Comparison of ENCODE assay signal across 1 cellular context in genomic region chr2:231957913-231958763, GRCh38.
A peak's percentile ranks its signal among the peaks of the same experiment; 100 is the strongest.
TF ChIP-seq lines count a peak whose summit lies in the region.

No MANE protein-coding gene starts in this region.

TF ChIP-seq in HepG2, 621 proteins besides CTCF, POLR2A, EP300 and RAD21 (continued from another document and continues in another):
- TF ChIP-seq USF2 (IDR thresholded peaks at IDR 0.05; ENCODE audit: low read depth, low read length) (no peak), USF2 (CRISPR knock-in tag; IDR thresholded peaks at IDR 0.05; ENCODE audit: borderline replicate concordance) (no peak), ZSCAN30 (CRISPR knock-in tag; IDR thresholded peaks at IDR 0.05) (no peak), CREM (IDR thresholded peaks at IDR 0.05) (no peak), CREM (CRISPR knock-in tag; IDR thresholded peaks at IDR 0.05) (no peak), PCBP1 (IDR thresholded peaks at IDR 0.05; ENCODE audit: borderline replicate concordance, low read depth, low read length) (no peak), ZNF891 (CRISPR knock-in tag; IDR thresholded peaks at IDR 0.05) (no peak), HOXA5 (CRISPR knock-in tag; IDR thresholded peaks at IDR 0.05) (no peak), REL (CRISPR knock-in tag; conservative IDR thresholded peaks at IDR 0.05) (no peak), MTA3 (CRISPR knock-in tag; IDR thresholded peaks at IDR 0.05) (no peak), ZNF670 (CRISPR knock-in tag; IDR thresholded peaks at IDR 0.05; ENCODE audit: borderline replicate concordance) (peak; percentile 72; the same call in 1 of the 2 replicates), RARA (CRISPR knock-in tag; IDR thresholded peaks at IDR 0.05) (peak; percentile 59), HMG20B (CRISPR knock-in tag; conservative IDR thresholded peaks at IDR 0.05) (no peak), ZBTB38 (CRISPR knock-in tag; IDR thresholded peaks at IDR 0.05) (no peak), ZNF251 (CRISPR knock-in tag; IDR thresholded peaks at IDR 0.05) (no peak), MXD3 (CRISPR knock-in tag; IDR thresholded peaks at IDR 0.05) (no peak), PATZ1 (CRISPR knock-in tag; IDR thresholded peaks at IDR 0.05) (peak; percentile 44; the same call in 1 of the 2 replicates), ZNF704 (CRISPR knock-in tag; IDR thresholded peaks at IDR 0.05; ENCODE audit: borderline replicate concordance) (no peak), JUND (CRISPR knock-in tag; IDR thresholded peaks at IDR 0.05) (peak; percentile 54), TEAD2 (CRISPR knock-in tag; IDR thresholded peaks at IDR 0.05) (no peak), AGO1 (IDR thresholded peaks at IDR 0.05; ENCODE audit: low read depth, low read length, poor library complexity, severe bottlenecking) (no peak), ZSCAN31 (CRISPR knock-in tag; IDR thresholded peaks at IDR 0.05; ENCODE audit: low read depth) (no peak), AKAP8 (CRISPR knock-in tag; IDR thresholded peaks at IDR 0.05) (no peak), ZNF557 (CRISPR knock-in tag; IDR thresholded peaks at IDR 0.05) (no peak), ZNF598 (CRISPR knock-in tag; IDR thresholded peaks at IDR 0.05; ENCODE audit: borderline replicate concordance) (peak; percentile 36; the same call in 1 of the 2 replicates), ZNF274 (CRISPR knock-in tag; IDR thresholded peaks at IDR 0.05) (no peak), ZFAT (CRISPR knock-in tag; conservative IDR thresholded peaks at IDR 0.05) (no peak), TMF1 (CRISPR knock-in tag; IDR thresholded peaks at IDR 0.05; ENCODE audit: low read depth) (no peak), PRDM4 (CRISPR knock-in tag; IDR thresholded peaks at IDR 0.05; ENCODE audit: borderline replicate concordance) (no peak), KDM4B (CRISPR knock-in tag; IDR thresholded peaks at IDR 0.05) (no peak), ZNF280B (CRISPR knock-in tag; IDR thresholded peaks at IDR 0.05; ENCODE audit: borderline replicate concordance) (no peak)
- TF ChIP-seq, protein P1, sequence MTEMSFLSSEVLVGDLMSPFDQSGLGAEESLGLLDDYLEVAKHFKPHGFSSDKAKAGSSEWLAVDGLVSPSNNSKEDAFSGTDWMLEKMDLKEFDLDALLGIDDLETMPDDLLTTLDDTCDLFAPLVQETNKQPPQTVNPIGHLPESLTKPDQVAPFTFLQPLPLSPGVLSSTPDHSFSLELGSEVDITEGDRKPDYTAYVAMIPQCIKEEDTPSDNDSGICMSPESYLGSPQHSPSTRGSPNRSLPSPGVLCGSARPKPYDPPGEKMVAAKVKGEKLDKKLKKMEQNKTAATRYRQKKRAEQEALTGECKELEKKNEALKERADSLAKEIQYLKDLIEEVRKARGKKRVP (CRISPR knock-in tag; IDR thresholded peaks at IDR 0.05): peak in 1 of 2 experiments; percentile 42; a peak in 1 of 4 replicates
- TF ChIP-seq, protein P2, sequence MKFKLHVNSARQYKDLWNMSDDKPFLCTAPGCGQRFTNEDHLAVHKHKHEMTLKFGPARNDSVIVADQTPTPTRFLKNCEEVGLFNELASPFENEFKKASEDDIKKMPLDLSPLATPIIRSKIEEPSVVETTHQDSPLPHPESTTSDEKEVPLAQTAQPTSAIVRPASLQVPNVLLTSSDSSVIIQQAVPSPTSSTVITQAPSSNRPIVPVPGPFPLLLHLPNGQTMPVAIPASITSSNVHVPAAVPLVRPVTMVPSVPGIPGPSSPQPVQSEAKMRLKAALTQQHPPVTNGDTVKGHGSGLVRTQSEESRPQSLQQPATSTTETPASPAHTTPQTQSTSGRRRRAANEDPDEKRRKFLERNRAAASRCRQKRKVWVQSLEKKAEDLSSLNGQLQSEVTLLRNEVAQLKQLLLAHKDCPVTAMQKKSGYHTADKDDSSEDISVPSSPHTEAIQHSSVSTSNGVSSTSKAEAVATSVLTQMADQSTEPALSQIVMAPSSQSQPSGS (CRISPR knock-in tag; IDR thresholded peaks at IDR 0.05): no peak
- TF ChIP-seq, protein P3, sequence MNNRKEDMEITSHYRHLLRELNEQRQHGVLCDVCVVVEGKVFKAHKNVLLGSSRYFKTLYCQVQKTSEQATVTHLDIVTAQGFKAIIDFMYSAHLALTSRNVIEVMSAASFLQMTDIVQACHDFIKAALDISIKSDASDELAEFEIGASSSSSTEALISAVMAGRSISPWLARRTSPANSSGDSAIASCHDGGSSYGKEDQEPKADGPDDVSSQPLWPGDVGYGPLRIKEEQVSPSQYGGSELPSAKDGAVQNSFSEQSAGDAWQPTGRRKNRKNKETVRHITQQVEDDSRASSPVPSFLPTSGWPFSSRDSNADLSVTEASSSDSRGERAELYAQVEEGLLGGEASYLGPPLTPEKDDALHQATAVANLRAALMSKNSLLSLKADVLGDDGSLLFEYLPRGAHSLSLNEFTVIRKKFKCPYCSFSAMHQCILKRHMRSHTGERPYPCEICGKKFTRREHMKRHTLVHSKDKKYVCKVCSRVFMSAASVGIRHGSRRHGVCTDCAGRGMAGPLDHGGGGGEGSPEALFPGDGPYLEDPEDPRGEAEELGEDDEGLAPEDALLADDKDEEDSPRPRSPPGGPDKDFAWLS (CRISPR knock-in tag; IDR thresholded peaks at IDR 0.05; ENCODE audit: borderline replicate concordance): no peak
- TF ChIP-seq, protein P4, sequence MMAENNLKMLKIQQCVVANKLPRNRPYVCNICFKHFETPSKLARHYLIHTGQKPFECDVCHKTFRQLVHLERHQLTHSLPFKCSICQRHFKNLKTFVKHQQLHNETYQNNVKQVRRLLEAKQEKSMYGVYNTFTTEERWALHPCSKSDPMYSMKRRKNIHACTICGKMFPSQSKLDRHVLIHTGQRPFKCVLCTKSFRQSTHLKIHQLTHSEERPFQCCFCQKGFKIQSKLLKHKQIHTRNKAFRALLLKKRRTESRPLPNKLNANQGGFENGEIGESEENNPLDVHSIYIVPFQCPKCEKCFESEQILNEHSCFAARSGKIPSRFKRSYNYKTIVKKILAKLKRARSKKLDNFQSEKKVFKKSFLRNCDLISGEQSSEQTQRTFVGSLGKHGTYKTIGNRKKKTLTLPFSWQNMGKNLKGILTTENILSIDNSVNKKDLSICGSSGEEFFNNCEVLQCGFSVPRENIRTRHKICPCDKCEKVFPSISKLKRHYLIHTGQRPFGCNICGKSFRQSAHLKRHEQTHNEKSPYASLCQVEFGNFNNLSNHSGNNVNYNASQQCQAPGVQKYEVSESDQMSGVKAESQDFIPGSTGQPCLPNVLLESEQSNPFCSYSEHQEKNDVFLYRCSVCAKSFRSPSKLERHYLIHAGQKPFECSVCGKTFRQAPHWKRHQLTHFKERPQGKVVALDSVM (CRISPR knock-in tag; IDR thresholded peaks at IDR 0.05): no peak
- TF ChIP-seq, protein P5, sequence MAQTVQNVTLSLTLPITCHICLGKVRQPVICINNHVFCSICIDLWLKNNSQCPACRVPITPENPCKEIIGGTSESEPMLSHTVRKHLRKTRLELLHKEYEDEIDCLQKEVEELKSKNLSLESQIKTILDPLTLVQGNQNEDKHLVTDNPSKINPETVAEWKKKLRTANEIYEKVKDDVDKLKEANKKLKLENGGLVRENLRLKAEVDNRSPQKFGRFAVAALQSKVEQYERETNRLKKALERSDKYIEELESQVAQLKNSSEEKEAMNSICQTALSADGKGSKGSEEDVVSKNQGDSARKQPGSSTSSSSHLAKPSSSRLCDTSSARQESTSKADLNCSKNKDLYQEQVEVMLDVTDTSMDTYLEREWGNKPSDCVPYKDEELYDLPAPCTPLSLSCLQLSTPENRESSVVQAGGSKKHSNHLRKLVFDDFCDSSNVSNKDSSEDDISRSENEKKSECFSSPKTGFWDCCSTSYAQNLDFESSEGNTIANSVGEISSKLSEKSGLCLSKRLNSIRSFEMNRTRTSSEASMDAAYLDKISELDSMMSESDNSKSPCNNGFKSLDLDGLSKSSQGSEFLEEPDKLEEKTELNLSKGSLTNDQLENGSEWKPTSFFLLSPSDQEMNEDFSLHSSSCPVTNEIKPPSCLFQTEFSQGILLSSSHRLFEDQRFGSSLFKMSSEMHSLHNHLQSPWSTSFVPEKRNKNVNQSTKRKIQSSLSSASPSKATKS (CRISPR knock-in tag; IDR thresholded peaks at IDR 0.05): 0 out of 2 replicates have a peak, but pooled peaks have one; percentile 49
- TF ChIP-seq, protein P6, sequence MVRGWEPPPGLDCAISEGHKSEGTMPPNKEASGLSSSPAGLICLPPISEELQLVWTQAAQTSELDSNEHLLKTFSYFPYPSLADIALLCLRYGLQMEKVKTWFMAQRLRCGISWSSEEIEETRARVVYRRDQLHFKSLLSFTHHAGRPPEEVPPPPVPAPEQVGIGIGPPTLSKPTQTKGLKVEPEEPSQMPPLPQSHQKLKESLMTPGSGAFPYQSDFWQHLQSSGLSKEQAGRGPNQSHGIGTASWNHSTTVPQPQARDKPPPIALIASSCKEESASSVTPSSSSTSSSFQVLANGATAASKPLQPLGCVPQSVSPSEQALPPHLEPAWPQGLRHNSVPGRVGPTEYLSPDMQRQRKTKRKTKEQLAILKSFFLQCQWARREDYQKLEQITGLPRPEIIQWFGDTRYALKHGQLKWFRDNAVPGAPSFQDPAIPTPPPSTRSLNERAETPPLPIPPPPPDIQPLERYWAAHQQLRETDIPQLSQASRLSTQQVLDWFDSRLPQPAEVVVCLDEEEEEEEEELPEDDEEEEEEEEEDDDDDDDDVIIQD (CRISPR knock-in tag; IDR thresholded peaks at IDR 0.05; ENCODE audit: low read depth): no peak
- TF ChIP-seq, protein P7, sequence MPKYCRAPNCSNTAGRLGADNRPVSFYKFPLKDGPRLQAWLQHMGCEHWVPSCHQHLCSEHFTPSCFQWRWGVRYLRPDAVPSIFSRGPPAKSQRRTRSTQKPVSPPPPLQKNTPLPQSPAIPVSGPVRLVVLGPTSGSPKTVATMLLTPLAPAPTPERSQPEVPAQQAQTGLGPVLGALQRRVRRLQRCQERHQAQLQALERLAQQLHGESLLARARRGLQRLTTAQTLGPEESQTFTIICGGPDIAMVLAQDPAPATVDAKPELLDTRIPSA (CRISPR knock-in tag; IDR thresholded peaks at IDR 0.05; ENCODE audit: borderline replicate concordance): no peak
